9 cellular contexts compared by ENCODE assay signal in the genomic region with DNA sequence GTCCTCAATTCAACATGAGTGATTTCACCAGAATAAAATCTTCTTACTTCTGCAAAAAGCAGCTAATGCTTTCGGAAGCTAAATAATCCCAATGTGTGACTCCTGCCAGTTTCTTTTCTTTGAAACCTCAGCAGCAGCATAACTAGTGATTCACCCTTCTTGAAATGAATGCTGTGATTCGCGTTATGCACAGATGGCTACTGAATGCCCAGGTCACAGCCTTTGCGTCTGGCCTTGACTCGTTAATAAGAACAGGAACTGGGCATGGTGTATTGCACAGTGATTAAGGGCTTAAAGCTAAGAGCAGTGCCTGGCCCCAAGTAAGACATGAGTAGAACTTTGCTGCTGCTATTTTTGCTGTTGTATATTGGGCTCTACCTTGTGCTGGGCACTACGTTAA. TPM values are rescaled to one million over a fixed set of nuclear protein-coding genes. Genes with fewer than 3 reads are reported as not detected.
DNase-seq lines count a peak whose midpoint lies in the region; ATAC-seq and TF ChIP-seq lines count a peak whose summit lies in the region.
"Had no signal": no experiment of that assay in that cellular context is flagged by ENCODE, and none has a peak within 500 bp of the region (broad histone marks: within the 10 kb centered on the region; RNA-seq: fewer than 3 reads in every experiment).

No MANE protein-coding gene starts in this region.

- H3K27me3 Mint-ChIP-seq in chondrocyte (ENCODE audit: low read depth): no peaks in the 10 kb centered on the region

- ATAC-seq in HG03442 (IDR thresholded peaks at IDR 0.05; ENCODE audit: unreplicated experiment) (no peak), HG03457 (IDR thresholded peaks at IDR 0.05; ENCODE audit: unreplicated experiment) (no peak)

- WGBS in mesodermal cell (ENCODE audit: insufficient coverage in 2 of 2), 2 experiments: 77 to 98% methylated on average over 5 to 6 of the region's 6 CpGs

- no peaks in the 10 kb centered on the region for H3K36me3 Mint-ChIP-seq in chondrocyte (ENCODE audit: low read depth)

- H3K4me3 ChIP-seq in mesodermal cell (ENCODE audit: extremely low read depth, insufficient read depth, low read length, poor library complexity, severe bottlenecking) (no peak overlapping the region), coronary artery (no peak overlapping the region)

- in situ Hi-C loops in GM13977 (cut with MboI; ENCODE audit: low pct_unique_long_range_greater_than_20kb, low sequenced_read_pairs, unreplicated experiment): no loop called here

- DNase-seq in Daoy (ENCODE audit: low read depth) (peak; percentile 40), HT1080 (ENCODE audit: low read depth) (peak; percentile 81), chondrocyte (ENCODE audit: low spot score) (no peak), coronary artery (ENCODE audit: low spot score) (no peak), GM13977 (ENCODE audit: low spot score) (no peak)

- H3K9me3 Mint-ChIP-seq in chondrocyte (ENCODE audit: low read depth): peaks cover 3% of the 10 kb centered on the region

- peak overlapping the region; percentile 12 for H3K27ac Mint-ChIP-seq in chondrocyte (ENCODE audit: unreplicated experiment)

- H3K9me3 ChIP-seq in mesodermal cell (ENCODE audit: control insufficient read depth, low read length): peaks cover 9% of the 10 kb centered on the region

- H3K27ac ChIP-seq in mesodermal cell (ENCODE audit: low read depth, low read length, severe bottlenecking) (peak overlapping the region; percentile 30), coronary artery (no peak overlapping the region)
- H3K27ac ChIP-seq: KMS-11 had no signal

- peaks cover 4% of the 10 kb centered on the region for H3K4me1 ChIP-seq in mesodermal cell (ENCODE audit: control insufficient read depth, insufficient read depth, low read length, poor library complexity, severe bottlenecking)

- no peak overlapping the region for H3K4me3 Mint-ChIP-seq in chondrocyte (ENCODE audit: unreplicated experiment)

- TF ChIP-seq CTCF in chondrocyte (IDR thresholded peaks at IDR 0.05) (no peak), coronary artery (IDR thresholded peaks at IDR 0.05) (no peak), GM13977 (IDR thresholded peaks at IDR 0.05; ENCODE audit: extremely low read depth, insufficient read depth, missing control alignments) (no peak)

- peaks cover 13% of the 10 kb centered on the region for H3K4me1 Mint-ChIP-seq in chondrocyte (ENCODE audit: low read depth)

- peaks cover 15% of the 10 kb centered on the region for H3K36me3 ChIP-seq in mesodermal cell (ENCODE audit: control insufficient read depth, insufficient read depth, low read length)

RNA-seq across cellular contexts. Expression of a gene that starts 19.0 kb away (rescaled TPM):
- 0.30 and 0.34 TPM in 2 replicates for total RNA-seq in Daoy (2014; rRNA removed; shearing (Covaris generic))
- total RNA-seq in HT1080 (2014; rRNA removed; shearing (Covaris generic)): 1.5 and 2.3 TPM in 2 replicates
- 1.9 TPM in 2 replicates for polyA plus RNA-seq in HT1080 (2015; cell fraction: cytosol; rRNA removed)
- polyA plus RNA-seq in HT1080 (2015; cell fraction: nucleus; rRNA removed): 4.4 and 4.8 TPM in 2 replicates
- 4.6 to 7.2 TPM (median 7.1 TPM) in 3 replicates for total RNA-seq in chondrocyte
- 47.6 TPM for polyA plus RNA-seq in mesodermal cell (2013, experiment 1 of 2)
- 45.8 TPM for polyA plus RNA-seq in mesodermal cell (2013, experiment 2 of 2)

Comparison
In these comparisons a context has a peak if more than half of its experiments do, and no peak if none do; other contexts are left out.
1. DNase-seq: peak in Daoy (single experiment) and HT1080 (single experiment); none in chondrocyte (single experiment), coronary artery (single experiment) and GM13977 (single experiment).